Comparison of ENCODE assay signal across 1 cellular context in genomic region chr19:48616041-48616436, GRCh38.
A peak's percentile ranks its signal among the peaks of the same experiment; 100 is the strongest.
TF ChIP-seq lines count a peak whose summit lies in the region.

No MANE protein-coding gene starts in this region.

TF ChIP-seq in K562, 482 proteins besides CTCF, POLR2A, EP300 and RAD21:
- TF ChIP-seq ZNF143 (CRISPR knock-in tag; IDR thresholded peaks at IDR 0.05) (no peak), CCNT2 (IDR thresholded peaks at IDR 0.05; ENCODE audit: borderline replicate concordance, extremely low read depth, insufficient read length, low read depth, low read length) (peak; percentile 21), POLR2G (IDR thresholded peaks at IDR 0.05; ENCODE audit: low read depth, low read length) (peak; percentile 73), TFAP4 (CRISPR knock-in tag; IDR thresholded peaks at IDR 0.05; ENCODE audit: borderline replicate concordance) (peak; percentile 31; the same call in 1 of the 2 replicates), RBFOX2 (IDR thresholded peaks at IDR 0.05; ENCODE audit: low read depth, low read length) (peak; percentile 83)
- TF ChIP-seq, protein P1, sequence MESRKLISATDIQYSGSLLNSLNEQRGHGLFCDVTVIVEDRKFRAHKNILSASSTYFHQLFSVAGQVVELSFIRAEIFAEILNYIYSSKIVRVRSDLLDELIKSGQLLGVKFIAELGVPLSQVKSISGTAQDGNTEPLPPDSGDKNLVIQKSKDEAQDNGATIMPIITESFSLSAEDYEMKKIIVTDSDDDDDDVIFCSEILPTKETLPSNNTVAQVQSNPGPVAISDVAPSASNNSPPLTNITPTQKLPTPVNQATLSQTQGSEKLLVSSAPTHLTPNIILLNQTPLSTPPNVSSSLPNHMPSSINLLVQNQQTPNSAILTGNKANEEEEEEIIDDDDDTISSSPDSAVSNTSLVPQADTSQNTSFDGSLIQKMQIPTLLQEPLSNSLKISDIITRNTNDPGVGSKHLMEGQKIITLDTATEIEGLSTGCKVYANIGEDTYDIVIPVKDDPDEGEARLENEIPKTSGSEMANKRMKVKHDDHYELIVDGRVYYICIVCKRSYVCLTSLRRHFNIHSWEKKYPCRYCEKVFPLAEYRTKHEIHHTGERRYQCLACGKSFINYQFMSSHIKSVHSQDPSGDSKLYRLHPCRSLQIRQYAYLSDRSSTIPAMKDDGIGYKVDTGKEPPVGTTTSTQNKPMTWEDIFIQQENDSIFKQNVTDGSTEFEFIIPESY (CRISPR knock-in tag; IDR thresholded peaks at IDR 0.05) = 0 out of 2 replicates have a peak, but pooled peaks have one; percentile 14
- TF ChIP-seq, protein P2, sequence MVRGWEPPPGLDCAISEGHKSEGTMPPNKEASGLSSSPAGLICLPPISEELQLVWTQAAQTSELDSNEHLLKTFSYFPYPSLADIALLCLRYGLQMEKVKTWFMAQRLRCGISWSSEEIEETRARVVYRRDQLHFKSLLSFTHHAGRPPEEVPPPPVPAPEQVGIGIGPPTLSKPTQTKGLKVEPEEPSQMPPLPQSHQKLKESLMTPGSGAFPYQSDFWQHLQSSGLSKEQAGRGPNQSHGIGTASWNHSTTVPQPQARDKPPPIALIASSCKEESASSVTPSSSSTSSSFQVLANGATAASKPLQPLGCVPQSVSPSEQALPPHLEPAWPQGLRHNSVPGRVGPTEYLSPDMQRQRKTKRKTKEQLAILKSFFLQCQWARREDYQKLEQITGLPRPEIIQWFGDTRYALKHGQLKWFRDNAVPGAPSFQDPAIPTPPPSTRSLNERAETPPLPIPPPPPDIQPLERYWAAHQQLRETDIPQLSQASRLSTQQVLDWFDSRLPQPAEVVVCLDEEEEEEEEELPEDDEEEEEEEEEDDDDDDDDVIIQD (CRISPR knock-in tag; IDR thresholded peaks at IDR 0.05) = no peak
